Comparison of ENCODE assay signal across 20 cellular contexts in genomic region chr9:81625969-81626368, GRCh38.
A peak's percentile ranks its signal among the peaks of the same experiment; 100 is the strongest.
DNase-seq lines count a peak whose midpoint lies in the region; ATAC-seq, FAIRE-seq and TF ChIP-seq lines count a peak whose summit lies in the region.
"Had no signal": no experiment of that assay in that cellular context is flagged by ENCODE, and none has a peak within 500 bp of the region (broad histone marks: within the 10 kb centered on the region; RNA-seq: fewer than 3 reads in every experiment).

No MANE protein-coding gene starts in this region.

- DNase-seq in COR-L47 (lab: John Stamatoyannopoulos, UW) (peak; percentile 3), NCI-H1436 (lab: John Stamatoyannopoulos, UW) (peak; percentile 46), RWPE2 (ENCODE audit: low spot score) (no peak), keratinocyte (ENCODE audit: low read depth, low spot score) (no peak), DMS153 (lab: John Stamatoyannopoulos, UW) (no peak)
- DNase-seq: CD8-positive, alpha-beta memory T cell; GDM1; H7; MV-4-11; NCI-H510A treated with DMSO at 0.1 percent for 48 hours; RPMI8226 had no signal

- H2AFZ ChIP-seq in keratinocyte (ENCODE audit: control insufficient read depth, low read length), result no peak overlapping the region

- H3K4me1 ChIP-seq in RWPE2 (ENCODE audit: insufficient read depth, poor library complexity, severe bottlenecking), result peaks cover 37% of the 10 kb centered on the region
- peaks cover 42% of the 10 kb centered on the region for H3K4me1 ChIP-seq in keratinocyte (ENCODE audit: control insufficient read depth, extremely low read depth, insufficient read depth, low read length)

- H3K9me3 ChIP-seq in RWPE2 (ENCODE audit: severe bottlenecking) (no peaks in the 10 kb centered on the region), keratinocyte (ENCODE audit: control insufficient read depth, low read depth, low read length) (no peaks in the 10 kb centered on the region)
- H3K9me3 ChIP-seq: BLaER1 treated with 17β-estradiol and CSF1 and Interleukin-3, amounts not matched to agents 10 nM and 100 nM had no signal

- no peaks in the 10 kb centered on the region for H4K20me1 ChIP-seq in keratinocyte (ENCODE audit: control insufficient read depth, extremely low read depth, insufficient read depth, low read length)
- H4K20me1 ChIP-seq: BLaER1 treated with 17β-estradiol and CSF1 and Interleukin-3, amounts not matched to agents 10 nM and 100 nM had no signal

- no peaks in the 10 kb centered on the region for H3K9me1 ChIP-seq in keratinocyte (ENCODE audit: control insufficient read depth, extremely low read depth, insufficient read depth, low read length)

- H3K4me2 ChIP-seq in keratinocyte (ENCODE audit: control insufficient read depth, extremely low read depth, insufficient read depth, low read depth, low read length), result peak overlapping the region; percentile 22

- H3K27ac ChIP-seq in RWPE2 (ENCODE audit: poor library complexity, severe bottlenecking) (peak overlapping the region; percentile 67), keratinocyte (ENCODE audit: control insufficient read depth, insufficient read depth, low read length) (peak overlapping the region; percentile 91)
- H3K27ac ChIP-seq: BLaER1 treated with 17β-estradiol and CSF1 and Interleukin-3, amounts not matched to agents 10 nM and 100 nM had no signal

- TF ChIP-seq CTCF in RWPE2 (IDR thresholded peaks at IDR 0.05; ENCODE audit: poor library complexity, severe bottlenecking) (no peak), keratinocyte (optimal IDR thresholded peaks at IDR 0.05 in 1 of 3, IDR thresholded peaks at IDR 0.05 in 1 of 3, conservative IDR thresholded peaks at IDR 0.05 in 1 of 3; ENCODE audit: extremely low read depth in 1 of 3, insufficient read depth in 2 of 3, low read length in 3 of 3) (no peak)

- H3K79me2 ChIP-seq in keratinocyte (ENCODE audit: control insufficient read depth, insufficient read depth, low read length), result no peaks in the 10 kb centered on the region

- H3K9ac ChIP-seq in keratinocyte (ENCODE audit: control insufficient read depth, extremely low read depth, insufficient read depth, low read length), result peak overlapping the region; percentile 3
- H3K9ac ChIP-seq: BLaER1 treated with 17β-estradiol and CSF1 and Interleukin-3, amounts not matched to agents 10 nM and 100 nM had no signal

- H3K27me3 ChIP-seq in RWPE2 (ENCODE audit: insufficient read depth, poor library complexity, severe bottlenecking) (no peaks in the 10 kb centered on the region), keratinocyte (ENCODE audit: control insufficient read depth, extremely low read depth, insufficient read depth, low read length) (no peaks in the 10 kb centered on the region)
- H3K27me3 ChIP-seq: BLaER1 treated with 17β-estradiol and CSF1 and Interleukin-3, amounts not matched to agents 10 nM and 100 nM had no signal

- no peak for ATAC-seq in RWPE2 (ENCODE audit: low read depth)
- ATAC-seq in GM18502 (IDR thresholded peaks at IDR 0.05; ENCODE audit: poor library complexity, unreplicated experiment), result no peak
- ATAC-seq in HG03432 (IDR thresholded peaks at IDR 0.05; ENCODE audit: unreplicated experiment), result no peak
- no peak for ATAC-seq in GM21447 (IDR thresholded peaks at IDR 0.05; ENCODE audit: unreplicated experiment)
- ATAC-seq: GM12878, K562 had no signal

- H3K36me3 ChIP-seq in RWPE2 (ENCODE audit: low read depth) (no peaks in the 10 kb centered on the region), keratinocyte (ENCODE audit: control insufficient read depth in 2 of 2, extremely low read depth in 1 of 2, insufficient read depth in 2 of 2, low read length in 2 of 2) (peaks cover 2 to 6% of the 10 kb centered on the region in 2 experiments)

- dilution Hi-C loops in keratinocyte (cut with MboI; ENCODE audit: extremely low pct_ligation_motif_present, low sequenced_read_pairs), result no loop called here

- no peak overlapping the region for H3K4me3 ChIP-seq in RWPE2 (ENCODE audit: severe bottlenecking)
- no peak overlapping the region for H3K4me3 ChIP-seq in keratinocyte (ENCODE audit: control insufficient read depth in 2 of 3, extremely low read depth in 1 of 3, insufficient read depth in 2 of 3, low read depth in 1 of 3, low read length in 3 of 3)
- H3K4me3 ChIP-seq: BLaER1 treated with 17β-estradiol and CSF1 and Interleukin-3, amounts not matched to agents 10 nM and 100 nM; GM12878; K562 had no signal

- FAIRE-seq in keratinocyte (lab: Jason Lieb, UNC), result peak; percentile 51
- FAIRE-seq: A204.1, GM12878, GM18507, GM19239, K562 had no signal

Comparison
In these comparisons a context has a peak if more than half of its experiments do, and no peak if none do; other contexts are left out.
1. DNase-seq: peak in COR-L47 (single experiment) and NCI-H1436 (single experiment); none in RWPE2 (single experiment), keratinocyte (single experiment) and DMS153 (single experiment).